In the genomic region with DNA sequence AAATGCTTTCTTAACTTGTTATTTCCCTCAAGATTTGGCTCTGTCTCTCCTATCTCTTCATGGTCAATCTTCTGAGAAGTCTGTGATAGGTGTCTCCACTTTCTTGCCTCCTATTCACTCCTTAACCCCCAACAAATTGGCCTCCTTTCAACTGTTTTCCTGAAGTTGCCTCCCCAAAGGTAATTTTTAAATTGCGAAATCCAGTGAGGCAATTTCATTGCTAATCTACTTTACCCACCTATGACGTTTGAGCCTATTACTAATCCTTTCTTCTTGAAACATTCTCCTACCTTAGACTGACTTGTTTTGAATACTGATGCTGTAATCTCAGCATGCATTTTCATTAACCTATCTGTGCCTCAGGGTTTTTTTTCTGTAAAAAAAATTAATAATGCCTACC, we compare ENCODE assay signal across 28 cellular contexts. TPM values are rescaled to one million over a fixed set of nuclear protein-coding genes. Genes with fewer than 3 reads are reported as not detected.
"Had no signal": no experiment of that assay in that cellular context is flagged by ENCODE, and none has a peak within 500 bp of the region (broad histone marks: within the 10 kb centered on the region; RNA-seq: fewer than 3 reads in every experiment).

No MANE protein-coding gene starts in this region.

- H3K4me1 ChIP-seq: gastrocnemius medialis, parathyroid adenoma, testis, tibial artery, upper lobe of left lung had no signal

- DNase-seq: dermis blood vessel endothelial cell; effector memory CD8-positive, alpha-beta T cell; gastrocnemius medialis; head of caudate nucleus; mesenchymal stem cell; mucosa of descending colon; naive B cell; sigmoid colon; stimulated activated CD4-positive, alpha-beta T cell treated with anti-CD3 and anti-CD28 coated beads, Interleukin-2, amount 100 ng/mL, for 24 hours; stimulated activated CD4-positive, alpha-beta T cell treated with anti-CD3 and anti-CD28 coated beads, Interleukin-4, amount 100 ng/mL, for 24 hours; stimulated activated naive CD4-positive, alpha-beta T cell treated with Interleukin-2 at 50 U/mL for 16 hours; substantia nigra; testis; tibial artery; upper lobe of left lung had no signal

- H3K9me3 ChIP-seq: gastrocnemius medialis, mucosa of descending colon, neutrophil, sigmoid colon, testis, tibial artery, upper lobe of left lung had no signal

- H3K4me3 ChIP-seq: coronary artery, gastrocnemius medialis, lung, mucosa of descending colon, sigmoid colon, testis, tibial artery, upper lobe of left lung had no signal

- H3K79me2 ChIP-seq: parathyroid adenoma had no signal

- H3K36me3 ChIP-seq: gastrocnemius medialis, neutrophil, sigmoid colon, tibial artery, upper lobe of left lung had no signal

- H3K27ac ChIP-seq: coronary artery, gastrocnemius medialis, neutrophil, parathyroid adenoma, sigmoid colon, testis, tibial artery, upper lobe of left lung had no signal

- H3K27me3 ChIP-seq: testis had no signal

- H2AFZ ChIP-seq: parathyroid adenoma had no signal

- FAIRE-seq: endometrium, keratinocyte had no signal

- ATAC-seq: effector memory CD8-positive, alpha-beta T cell; gastrocnemius medialis; left lobe of liver; mucosa of descending colon; natural killer cell treated with Interleukin-12 subunit alpha and Interleukin-12 subunit beta and Interleukin-15 and Interleukin-18, amount 100 ng/mL, for 72 hours; stimulated activated effector memory CD8-positive, alpha-beta T cell treated with anti-CD3 and anti-CD28 coated beads, Interleukin-12 subunit alpha, Interleukin-12 subunit beta, amount 100 ng/mL, for 72 hours had no signal

- H3K9ac ChIP-seq: parathyroid adenoma had no signal

RNA-seq across cellular contexts. Expression of a gene that starts 6.0 kb away (rescaled TPM):
- total RNA-seq: dermis blood vessel endothelial cell; gastrocnemius medialis; glomerular endothelial cell; left lobe of liver; liver; natural killer cell treated with Interleukin-12 subunit alpha and Interleukin-12 subunit beta and Interleukin-15 and Interleukin-18, amount 100 ng/mL, for 72 hours; osteoblast had no signal
- polyA plus RNA-seq: esophagus, liver had no signal
